24 cellular contexts compared by ENCODE assay signal in genomic region chr12:49875115-49875720, GRCh38. TPM values are rescaled to one million over a fixed set of nuclear protein-coding genes. Genes with fewer than 3 reads are reported as not detected.
DNase-seq lines count a peak whose midpoint lies in the region; ATAC-seq and TF ChIP-seq lines count a peak whose summit lies in the region.
"Had no signal": no experiment of that assay in that cellular context is flagged by ENCODE, and none has a peak within 500 bp of the region (broad histone marks: within the 10 kb centered on the region; RNA-seq: fewer than 3 reads in every experiment).

No MANE protein-coding gene starts in this region.

- H2BK120ac ChIP-seq in trophoblast cell (ENCODE audit: insufficient read depth, low read length, poor library complexity) = no peak overlapping the region

- H3K27me3 Mint-ChIP-seq in activated T-cell treated with anti-CD3 and anti-CD28 coated beads, Interleukin-2, amount 50 U/mL, for 24 hours = no peaks in the 10 kb centered on the region

- H3K27ac ChIP-seq in dorsolateral prefrontal cortex = peak overlapping the region in 57 of 59 donors; percentile 45 to 97 (median 90)
- H3K27ac ChIP-seq in trophoblast cell (ENCODE audit: low read depth, low read length) = no peak overlapping the region
- H3K27ac ChIP-seq: BLaER1 treated with 17β-estradiol and CSF1 and Interleukin-3, amounts not matched to agents 10 nM and 100 nM; HL-60 had no signal

- no peak overlapping the region for H3K23ac ChIP-seq in trophoblast cell (ENCODE audit: low read length)

- no peak overlapping the region for H4K91ac ChIP-seq in trophoblast cell (ENCODE audit: low read depth, low read length)

- WGBS in trophoblast cell (ENCODE audit: extremely low coverage, insufficient coverage, insufficient read length) = no CpG with 5 or more reads among the region's 9 CpGs

- H3K27ac Mint-ChIP-seq in activated T-cell treated with anti-CD3 and anti-CD28 coated beads, Interleukin-2, amount 50 U/mL, for 24 hours = no peak overlapping the region
- H3K27ac Mint-ChIP-seq: CD8-positive, alpha-beta T cell had no signal

- H3K4me3 ChIP-seq in dorsolateral prefrontal cortex = peak overlapping the region in 1 of 59 donors; percentile 5
- H3K4me3 ChIP-seq in trophoblast cell (ENCODE audit: low read depth, low read length) = peak overlapping the region; percentile 40
- H3K4me3 ChIP-seq: BLaER1 treated with 17β-estradiol and CSF1 and Interleukin-3, amounts not matched to agents 10 nM and 100 nM; K562 had no signal

- H2AK5ac ChIP-seq in trophoblast cell (ENCODE audit: low read length) = no peak overlapping the region

- no peaks in the 10 kb centered on the region for H3K4me1 Mint-ChIP-seq in activated T-cell treated with anti-CD3 and anti-CD28 coated beads, Interleukin-2, amount 50 U/mL, for 24 hours (ENCODE audit: low read depth)

- in situ Hi-C loops in GM13976 (cut with MboI; ENCODE audit: low sequenced_read_pairs, unreplicated experiment) = no loop called here

- H3K4me1 ChIP-seq in trophoblast cell (ENCODE audit: control insufficient read depth in 1 of 2, insufficient read depth in 2 of 2, low read length in 2 of 2) = no peaks in the 10 kb centered on the region
- H3K4me1 ChIP-seq: BLaER1 treated with 17β-estradiol and CSF1 and Interleukin-3, amounts not matched to agents 10 nM and 100 nM had no signal

- H3K14ac ChIP-seq in trophoblast cell (ENCODE audit: low read length) = no peak overlapping the region

- H3K36me3 ChIP-seq in trophoblast cell (ENCODE audit: control insufficient read depth in 1 of 2, insufficient read depth in 2 of 2, low read length in 2 of 2) = no peaks in the 10 kb centered on the region
- H3K36me3 ChIP-seq: BLaER1 treated with 17β-estradiol and CSF1 and Interleukin-3, amounts not matched to agents 10 nM and 100 nM had no signal

- intact Hi-C loops in dorsolateral prefrontal cortex (cut with DNase I) = no loop called here

- no peak overlapping the region for H3K9ac ChIP-seq in trophoblast cell (ENCODE audit: low read length)
- H3K9ac ChIP-seq: BLaER1 treated with 17β-estradiol and CSF1 and Interleukin-3, amounts not matched to agents 10 nM and 100 nM had no signal

- H2AFZ ChIP-seq in trophoblast cell (ENCODE audit: insufficient read depth, low read length, poor library complexity) = no peak overlapping the region

- H2BK12ac ChIP-seq in trophoblast cell (ENCODE audit: low read length) = no peak overlapping the region

- peak; percentile 5 for DNase-seq in activated T-cell treated with anti-CD3 and anti-CD28 coated beads, Interleukin-2, amount 50 U/mL, for 24 hours
- DNase-seq in activated T-cell treated with anti-CD3 and anti-CD28 coated beads, Interleukin-2, amount 50 U/mL, for 48 hours = no peak
- DNase-seq in dorsolateral prefrontal cortex = peak in 2 of 10 donors; percentile 20 to 35
- DNase-seq in trophoblast cell = no peak
- peak; percentile 31 for DNase-seq in ureter (ENCODE audit: low spot score)
- no peak for DNase-seq in GM13976 (ENCODE audit: low spot score)
- DNase-seq: 8988T; CD8-positive, alpha-beta T cell; MM.1S; NCI-H1048; NCI-H1417 treated with DMSO at 0.1 percent for 48 hours; NCI-H187 treated with DMSO at 0.1 percent for 48 hours; NCI-H2107; NCI-H446 treated with DMSO at 0.1 percent for 48 hours; NCI-H526 treated with DMSO at 0.1 percent for 48 hours; PC-3; SHP77 had no signal

- H3K79me1 ChIP-seq in trophoblast cell (ENCODE audit: low read length) = no peaks in the 10 kb centered on the region

- H4K12ac ChIP-seq in trophoblast cell (ENCODE audit: low read depth, low read length) = no peak overlapping the region

- TF ChIP-seq CTCF in dorsolateral prefrontal cortex (IDR thresholded peaks at IDR 0.05 in 54 of 56, conservative IDR thresholded peaks at IDR 0.05 in 2 of 56; ENCODE audit: low read depth in 1 of 56, partially characterized antibody in 56 of 56) (no peak), GM13976 (IDR thresholded peaks at IDR 0.05; ENCODE audit: borderline replicate concordance, control extremely low read depth, extremely low read depth, insufficient read depth, missing control alignments) (no peak)

- no peaks in the 10 kb centered on the region for H3K79me2 ChIP-seq in trophoblast cell (ENCODE audit: control insufficient read depth, insufficient read depth, low read length, poor library complexity)

- no peaks in the 10 kb centered on the region for H3K36me3 Mint-ChIP-seq in activated T-cell treated with anti-CD3 and anti-CD28 coated beads, Interleukin-2, amount 50 U/mL, for 24 hours (ENCODE audit: low read depth)
- H3K36me3 Mint-ChIP-seq: CD8-positive, alpha-beta T cell had no signal

- H3K4me3 Mint-ChIP-seq in activated T-cell treated with anti-CD3 and anti-CD28 coated beads, Interleukin-2, amount 50 U/mL, for 24 hours = no peak overlapping the region
- H3K4me3 Mint-ChIP-seq: CD8-positive, alpha-beta T cell had no signal

- no peaks in the 10 kb centered on the region for H3K9me3 ChIP-seq in trophoblast cell (ENCODE audit: insufficient read depth, low read depth, low read length)

- no peaks in the 10 kb centered on the region for H3K27me3 ChIP-seq in dorsolateral prefrontal cortex
- H3K27me3 ChIP-seq in trophoblast cell (ENCODE audit: insufficient read depth, low read length) = no peaks in the 10 kb centered on the region
- H3K27me3 ChIP-seq: BLaER1 treated with 17β-estradiol and CSF1 and Interleukin-3, amounts not matched to agents 10 nM and 100 nM had no signal

- H3K9me3 Mint-ChIP-seq in activated T-cell treated with anti-CD3 and anti-CD28 coated beads, Interleukin-2, amount 50 U/mL, for 24 hours = peaks cover 11% of the 10 kb centered on the region
- H3K9me3 Mint-ChIP-seq: CD8-positive, alpha-beta T cell had no signal

- no peak overlapping the region for H3K4ac ChIP-seq in trophoblast cell (ENCODE audit: low read depth, low read length)

- no peak overlapping the region for H2BK5ac ChIP-seq in trophoblast cell (ENCODE audit: low read depth, low read length, poor library complexity)

- no peak overlapping the region for H4K8ac ChIP-seq in trophoblast cell (ENCODE audit: low read depth, low read length)

- H3K18ac ChIP-seq in trophoblast cell (ENCODE audit: low read length) = no peak overlapping the region

- ATAC-seq in HG03342 (IDR thresholded peaks at IDR 0.05; ENCODE audit: unreplicated experiment) = no peak
- no peak for ATAC-seq in GM18505 (IDR thresholded peaks at IDR 0.05; ENCODE audit: unreplicated experiment)
- ATAC-seq: CD8-positive, alpha-beta T cell; HepG2; K562; PC-3 had no signal

- TF ChIP-seq POLR2A in GM18505 (IDR thresholded peaks at IDR 0.05; ENCODE audit: borderline replicate concordance, extremely low read depth, insufficient read depth, insufficient read length) = no peak

- H3K4me2 ChIP-seq in trophoblast cell (ENCODE audit: low read length) = no peak overlapping the region
- H3K4me2 ChIP-seq: BLaER1 treated with 17β-estradiol and CSF1 and Interleukin-3, amounts not matched to agents 10 nM and 100 nM had no signal

RNA-seq across cellular contexts. Expression of gene FAIM2, which starts 28.5 kb away (rescaled TPM):
- total RNA-seq in dorsolateral prefrontal cortex (1,000 to 10,000 TPM in 2 of 120 experiments, 100 to 1,000 TPM in 118; 390 to 1,056 (median 722) TPM), ureter (6.2 TPM)
- not detected in 2 replicates for polyA plus RNA-seq in trophoblast cell (2013)
- total RNA-seq: CD8-positive, alpha-beta T cell; G401; HepG2; K562 had no signal
- polyA plus RNA-seq: HepG2 had no signal

RNA-seq across cellular contexts. Expression of gene BCDIN3D, which starts 32.3 kb away (rescaled TPM):
- total RNA-seq in dorsolateral prefrontal cortex (1 to 10 TPM; 2.4 to 8.0 (median 4.3) TPM), ureter (3.9 TPM)
- polyA plus RNA-seq in trophoblast cell (2013) = 1.9 and 2.1 TPM in 2 replicates

RNA-seq across cellular contexts. Expression of gene NCKAP5L, which starts 47.0 kb away (rescaled TPM):
- total RNA-seq in dorsolateral prefrontal cortex = 10 to 100 TPM; 17.3 to 37.7 (median 25.5) TPM
- 14.2 and 14.8 TPM in 2 replicates for polyA plus RNA-seq in trophoblast cell (2013)
- 24.0 TPM for total RNA-seq in ureter

Comparison
In these comparisons a context has a peak if more than half of its experiments do, and no peak if none do; other contexts are left out.
1. DNase-seq: peak in activated T-cell treated with anti-CD3 and anti-CD28 coated beads, Interleukin-2, amount 50 U/mL, for 24 hours (single experiment) and ureter (single experiment); none in activated T-cell treated with anti-CD3 and anti-CD28 coated beads, Interleukin-2, amount 50 U/mL, for 48 hours (0 of 2), trophoblast cell (0 of 2) and GM13976 (single experiment).
2. RNA of gene FAIM2, which starts 28.5 kb away (total RNA-seq): 390 to 1,056 TPM in dorsolateral prefrontal cortex; 6.2 TPM in ureter (single experiment); every median in the first group is over 10 times any median in the second.